In the genomic region with DNA sequence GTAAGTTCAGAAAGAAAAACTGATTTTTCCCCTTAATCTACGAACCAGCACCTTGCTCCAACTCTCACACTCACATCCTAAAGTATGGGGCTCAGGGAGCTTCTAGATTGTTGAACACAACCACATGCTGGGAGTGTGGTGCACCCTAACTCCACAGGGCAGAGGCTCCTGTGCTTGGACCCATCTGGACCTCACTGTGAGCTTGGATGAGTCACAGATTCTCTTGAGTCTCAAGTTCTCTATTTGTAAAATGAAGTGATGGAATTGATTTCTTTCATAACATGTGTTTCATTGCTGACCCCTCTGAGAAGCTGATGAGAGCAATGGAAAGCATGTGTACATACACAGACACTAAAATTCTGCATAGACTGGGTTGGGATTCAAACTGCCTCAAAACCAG, we compare ENCODE assay signal across 21 cellular contexts.
DNase-seq lines count a peak whose midpoint lies in the region; ATAC-seq, FAIRE-seq and TF ChIP-seq lines count a peak whose summit lies in the region.
"Had no signal": no experiment of that assay in that cellular context is flagged by ENCODE, and none has a peak within 500 bp of the region (broad histone marks: within the 10 kb centered on the region; RNA-seq: fewer than 3 reads in every experiment).

No MANE protein-coding gene starts in this region.

- H2BK20ac ChIP-seq in H1 (ENCODE audit: low read length): no peak overlapping the region

- TF ChIP-seq POLR2A in H1 (IDR thresholded peaks at IDR 0.05; ENCODE audit: control extremely low read depth in 1 of 2, low read depth in 2 of 2, low read length in 2 of 2) (no peak), right lobe of liver (IDR thresholded peaks at IDR 0.05) (no peak)

- H3K27ac ChIP-seq in H1 (ENCODE audit: low read depth, low read length) (no peak overlapping the region), right lobe of liver (no peak overlapping the region)
- H3K27ac ChIP-seq: 22Rv1; A549; BLaER1 treated with 17β-estradiol and CSF1 and Interleukin-3, amounts not matched to agents 10 nM and 100 nM; C4-2B had no signal

- H3K4me1 ChIP-seq in H1 (replicated peaks in 1 of 4; ENCODE audit: control insufficient read depth in 3 of 4, insufficient read depth in 4 of 4, low read length in 3 of 4): no peaks in the 10 kb centered on the region
- H3K4me1 ChIP-seq in right lobe of liver: no peaks in the 10 kb centered on the region
- H3K4me1 ChIP-seq: A549; BLaER1 treated with 17β-estradiol and CSF1 and Interleukin-3, amounts not matched to agents 10 nM and 100 nM; Caco-2 had no signal

- H3K79me2 ChIP-seq in H1 (ENCODE audit: control insufficient read depth in 1 of 2, insufficient read depth in 2 of 2, low read length in 2 of 2): no peaks in the 10 kb centered on the region

- H2BK5ac ChIP-seq in H1 (ENCODE audit: low read depth, low read length): no peak overlapping the region

- H2BK12ac ChIP-seq in H1 (ENCODE audit: low read depth, low read length): no peak overlapping the region

- no peak overlapping the region for H3K4me2 ChIP-seq in H1 (ENCODE audit: insufficient read depth in 1 of 2, low read depth in 2 of 2, low read length in 2 of 2)
- H3K4me2 ChIP-seq: A549; BLaER1 treated with 17β-estradiol and CSF1 and Interleukin-3, amounts not matched to agents 10 nM and 100 nM had no signal

- no peak for FAIRE-seq in H1 (lab: Jason Lieb, UNC)
- FAIRE-seq: A549, D721Med, G401.6, GM12891, GM19239 had no signal

- H3K23ac ChIP-seq in H1 (ENCODE audit: insufficient read length): no peak overlapping the region

- in situ Hi-C loops in astrocyte of the spinal cord (cut with HindIII; ENCODE audit: low sequenced_read_pairs): no loop called here

- H2AFZ ChIP-seq in H1 (ENCODE audit: low read length): 0 out of 2 replicates have a peak overlapping the region, but pooled peaks have one; percentile 39

- H3K14ac ChIP-seq in H1 (ENCODE audit: insufficient read length): no peak overlapping the region

- H2BK120ac ChIP-seq in H1 (replicated peaks; ENCODE audit: low read depth, low read length): no peak overlapping the region

- no peaks in the 10 kb centered on the region for H3K79me1 ChIP-seq in H1 (ENCODE audit: low read depth, low read length)

- intact Hi-C loops in right lobe of liver (cut with DNase I): no loop called here

- H3K4ac ChIP-seq in H1 (replicated peaks; ENCODE audit: insufficient read length, low read depth, low read length): no peak overlapping the region

- no peak overlapping the region for H2AK5ac ChIP-seq in H1 (ENCODE audit: low read depth, low read length)

- no peak overlapping the region for H4K5ac ChIP-seq in H1 (ENCODE audit: insufficient read length, low read depth, low read length)

- H3K27me3 ChIP-seq in H1 (replicated peaks in 1 of 4; ENCODE audit: control insufficient read depth in 3 of 4, extremely low read depth in 1 of 4, insufficient read depth in 3 of 4, low read length in 3 of 4) (no peaks in the 10 kb centered on the region), right lobe of liver (no peaks in the 10 kb centered on the region)
- H3K27me3 ChIP-seq: BLaER1 treated with 17β-estradiol and CSF1 and Interleukin-3, amounts not matched to agents 10 nM and 100 nM had no signal

- TF ChIP-seq CTCF in astrocyte of the spinal cord (IDR thresholded peaks at IDR 0.05; ENCODE audit: low read depth, low read length): no peak
- TF ChIP-seq CTCF in H1 (IDR thresholded peaks at IDR 0.05; ENCODE audit: control extremely low read depth in 1 of 3, insufficient read depth in 1 of 3, low read depth in 1 of 3, low read length in 3 of 3): no peak
- no peak for TF ChIP-seq CTCF in right lobe of liver (IDR thresholded peaks at IDR 0.05)

- H4K20me1 ChIP-seq in H1 (replicated peaks in 1 of 2; ENCODE audit: control insufficient read depth in 1 of 2, insufficient read depth in 2 of 2, low read length in 2 of 2): no peaks in the 10 kb centered on the region
- H4K20me1 ChIP-seq: BLaER1 treated with 17β-estradiol and CSF1 and Interleukin-3, amounts not matched to agents 10 nM and 100 nM had no signal

- no peak overlapping the region for H2BK15ac ChIP-seq in H1 (ENCODE audit: low read length)

- H3K4me3 ChIP-seq in astrocyte of the spinal cord (ENCODE audit: low read depth, low read length) (no peak overlapping the region), H1 (ENCODE audit: extremely low read depth in 1 of 4, insufficient read depth in 2 of 4, low read depth in 3 of 4, low read length in 4 of 4) (no peak overlapping the region), right lobe of liver (no peak overlapping the region)
- H3K4me3 ChIP-seq: A549; BLaER1 treated with 17β-estradiol and CSF1 and Interleukin-3, amounts not matched to agents 10 nM and 100 nM had no signal

- DNase-seq in astrocyte of the spinal cord (ENCODE audit: low read depth, low spot score): peak; percentile 14
- DNase-seq in brain pericyte (ENCODE audit: low read depth, low spot score): peak; percentile 66
- no peak for DNase-seq in H1 (ENCODE audit: low read depth in 1 of 2, low spot score in 2 of 2)
- no peak for DNase-seq in right lobe of liver
- DNase-seq in NCI-H524 (lab: John Stamatoyannopoulos, UW): no peak
- DNase-seq: AML-193; Caco-2; Calu3; CD4-positive, alpha-beta T cell; CD8-positive, alpha-beta T cell; DMS79 treated with DMSO at 0.1 percent for 48 hours; GF-D8 had no signal

- no peak overlapping the region for H4K8ac ChIP-seq in H1 (ENCODE audit: extremely low read depth, insufficient read depth, low read length)

- TF ChIP-seq RAD21 in H1 (IDR thresholded peaks at IDR 0.05 in 1 of 2, conservative IDR thresholded peaks at IDR 0.05 in 1 of 2; ENCODE audit: low read depth in 2 of 2, low read length in 2 of 2): no peak

- H3K9ac ChIP-seq in H1 (replicated peaks in 1 of 4; ENCODE audit: extremely low read depth in 1 of 4, low read depth in 3 of 4, low read length in 3 of 4): no peak overlapping the region
- H3K9ac ChIP-seq: BLaER1 treated with 17β-estradiol and CSF1 and Interleukin-3, amounts not matched to agents 10 nM and 100 nM had no signal

- no peaks in the 10 kb centered on the region for H3K9me3 ChIP-seq in H1 (ENCODE audit: insufficient read depth in 2 of 2, low read depth in 1 of 2, low read length in 1 of 2)
- H3K9me3 ChIP-seq in right lobe of liver: no peaks in the 10 kb centered on the region
- H3K9me3 ChIP-seq: A549; BLaER1 treated with 17β-estradiol and CSF1 and Interleukin-3, amounts not matched to agents 10 nM and 100 nM; Caco-2 had no signal

- POLR2A ChIA-PET in H1 (lab: Charles Lee; ENCODE audit: partially characterized antibody): interaction anchor here (0.5 kb wide), 1 partner anchor 327 kb away, joined by 3 read pairs; no protein-coding TSS in a partner anchor

- TF ChIP-seq EP300 in H1 (IDR thresholded peaks at IDR 0.05; ENCODE audit: borderline replicate concordance in 1 of 2, low read depth in 2 of 2, low read length in 2 of 2): no peak

- H3K56ac ChIP-seq in H1 (replicated peaks; ENCODE audit: insufficient read length, low read depth, low read length): no peak overlapping the region

- no peak overlapping the region for H4K91ac ChIP-seq in H1 (replicated peaks; ENCODE audit: insufficient read length, low read length)

- CTCF ChIA-PET in H1 (lab: Charles Lee; ENCODE audit: partially characterized antibody): interaction anchor here (0.6 to 1.1 kb wide), 2 partner anchors 319 to 446 kb away, joined by 3 read pairs; no protein-coding TSS in a partner anchor

- H3K23me2 ChIP-seq in H1 (ENCODE audit: low read depth, low read length): no peaks in the 10 kb centered on the region

- ATAC-seq in right lobe of liver (no peak), HG03280 (IDR thresholded peaks at IDR 0.05; ENCODE audit: unreplicated experiment) (no peak)
- ATAC-seq: A549; CD8-positive, alpha-beta T cell had no signal

- H3K36me3 ChIP-seq in H1 (ENCODE audit: control insufficient read depth in 2 of 4, insufficient read depth in 4 of 4, low read length in 3 of 4) (no peaks in the 10 kb centered on the region), right lobe of liver (no peaks in the 10 kb centered on the region)
- H3K36me3 ChIP-seq: BLaER1 treated with 17β-estradiol and CSF1 and Interleukin-3, amounts not matched to agents 10 nM and 100 nM had no signal

- H3K18ac ChIP-seq in H1 (ENCODE audit: extremely low read depth, low read length): no peak overlapping the region

- 94% methylated on average over 1 of the region's 1 CpG; no CpG with 5 or more reads in 1 of the 2 experiments for WGBS in H1 (ENCODE audit: extremely low coverage in 1 of 2, insufficient coverage in 1 of 2, insufficient read length in 1 of 2, insufficient replicate concordance in 2 of 2, low coverage in 1 of 2, low lambda C conversion rate in 2 of 2, missing lambda C conversion rate in 1 of 2), 2 experiments
- WGBS in right lobe of liver (ENCODE audit: insufficient coverage, low coverage, low lambda C conversion rate, missing lambda C conversion rate): 88% methylated on average over 1 of the region's 1 CpG

TF ChIP-seq in H1, 55 proteins besides CTCF, POLR2A, EP300 and RAD21:
- no peak for TF ChIP-seq CBX5 (IDR thresholded peaks at IDR 0.05; ENCODE audit: low read depth, low read length)

Comparison
In these comparisons a context has a peak if more than half of its experiments do, and no peak if none do; other contexts are left out.
1. DNase-seq: peak in astrocyte of the spinal cord (single experiment) and brain pericyte (single experiment); none in H1 (0 of 2), right lobe of liver (0 of 3) and NCI-H524 (0 of 2).